16 cellular contexts compared by ENCODE assay signal in genomic region chr5:138445547-138446271, GRCh38. TPM values are rescaled to one million over a fixed set of nuclear protein-coding genes. Genes with fewer than 3 reads are reported as not detected.
"Had no signal": no experiment of that assay in that cellular context is flagged by ENCODE, and none has a peak within 500 bp of the region (broad histone marks: within the 10 kb centered on the region; RNA-seq: fewer than 3 reads in every experiment).

No MANE protein-coding gene starts in this region.

- H3K36me3 Mint-ChIP-seq: naive thymus-derived CD4-positive, alpha-beta T cell; stimulated activated naive B cell treated with anti-CD40 and anti-IgM and Interleukin-4, amounts not matched to agents 10 μg/mL and 1 μg/mL and 100 μg/mL, for 72 hours had no signal

- H3K27ac ChIP-seq: coronary artery, parathyroid adenoma, prostate gland, sigmoid colon, skin epidermis, thoracic aorta had no signal

- H3K9me3 ChIP-seq: prostate gland, sigmoid colon, thoracic aorta had no signal

- DNase-seq: effector CD4-positive, alpha-beta T cell; foreskin melanocyte; hippocampal formation; mesendoderm; naive thymus-derived CD4-positive, alpha-beta T cell; sigmoid colon; stimulated activated CD4-positive, alpha-beta T cell treated with anti-CD3 and anti-CD28 coated beads, Interleukin-2, amount 100 ng/mL, for 24 hours; stimulated activated CD4-positive, alpha-beta T cell treated with anti-CD3 and anti-CD28 coated beads, Interleukin-4, amount 100 ng/mL, for 4 hours; stimulated activated naive B cell treated with anti-CD40 and anti-IgM and Interleukin-4, amounts not matched to agents 10 μg/mL and 1 μg/mL and 100 μg/mL, for 72 hours; stimulated activated naive CD8-positive, alpha-beta T cell treated with anti-CD3 and anti-CD28 coated beads, Interleukin-15, amount 100 ng/mL, for 72 hours had no signal

- H3K27me3 ChIP-seq: sigmoid colon had no signal

- H3K27ac Mint-ChIP-seq: naive thymus-derived CD4-positive, alpha-beta T cell; stimulated activated naive B cell treated with anti-CD40 and anti-IgM and Interleukin-4, amounts not matched to agents 10 μg/mL and 1 μg/mL and 100 μg/mL, for 72 hours; stimulated activated naive CD8-positive, alpha-beta T cell treated with anti-CD3 and anti-CD28 coated beads, Interleukin-15, amount 100 ng/mL, for 72 hours had no signal

- H3K4me3 ChIP-seq: coronary artery, prostate gland, sigmoid colon, skin epidermis, thoracic aorta had no signal

- H3K4me3 Mint-ChIP-seq: naive thymus-derived CD4-positive, alpha-beta T cell; stimulated activated naive B cell treated with anti-CD40 and anti-IgM and Interleukin-4, amounts not matched to agents 10 μg/mL and 1 μg/mL and 100 μg/mL, for 72 hours; stimulated activated naive CD8-positive, alpha-beta T cell treated with anti-CD3 and anti-CD28 coated beads, Interleukin-15, amount 100 ng/mL, for 72 hours had no signal

- ATAC-seq: naive thymus-derived CD4-positive, alpha-beta T cell; stimulated activated naive B cell treated with anti-CD40 and anti-IgM and Interleukin-4, amounts not matched to agents 10 μg/mL and 1 μg/mL and 100 μg/mL, for 72 hours had no signal

RNA-seq across cellular contexts. Expression of gene REEP2, which starts 6.9 kb away (rescaled TPM):
- total RNA-seq: mononuclear cell had no signal
- polyA plus RNA-seq: naive thymus-derived CD4-positive, alpha-beta T cell had no signal
